15 cellular contexts compared by ENCODE assay signal in genomic region chr17:17888821-17889220, GRCh38. TPM values are rescaled to one million over a fixed set of nuclear protein-coding genes. Genes with fewer than 3 reads are reported as not detected.
DNase-seq lines count a peak whose midpoint lies in the region; ATAC-seq, FAIRE-seq and TF ChIP-seq lines count a peak whose summit lies in the region.
"Had no signal": no experiment of that assay in that cellular context is flagged by ENCODE, and none has a peak within 500 bp of the region (broad histone marks: within the 10 kb centered on the region; RNA-seq: fewer than 3 reads in every experiment).

No MANE protein-coding gene starts in this region.

- H3K4me3 Mint-ChIP-seq in glutamatergic neuron (ENCODE audit: unreplicated experiment) = no peak overlapping the region
- H3K4me3 Mint-ChIP-seq in activated naive CD8-positive, alpha-beta T cell treated with anti-CD3 and anti-CD28 coated beads, Interleukin-2, amount 50 U/mL, for 24 hours = no peak overlapping the region
- H3K4me3 Mint-ChIP-seq: natural killer cell had no signal

- ATAC-seq in HG03025 (IDR thresholded peaks at IDR 0.05; ENCODE audit: low FRiP score, unreplicated experiment) = no peak
- no peak for ATAC-seq in activated naive CD8-positive, alpha-beta T cell treated with anti-CD3 and anti-CD28 coated beads, Interleukin-2, amount 50 U/mL, for 24 hours
- ATAC-seq: natural killer cell, right lobe of liver had no signal

- H3K36me3 Mint-ChIP-seq in glutamatergic neuron (ENCODE audit: unreplicated experiment) = peaks cover 5% of the 10 kb centered on the region
- peaks cover 2% of the 10 kb centered on the region for H3K36me3 Mint-ChIP-seq in activated naive CD8-positive, alpha-beta T cell treated with anti-CD3 and anti-CD28 coated beads, Interleukin-2, amount 50 U/mL, for 24 hours (ENCODE audit: low read depth)
- H3K36me3 Mint-ChIP-seq: natural killer cell had no signal

- H3K9me3 Mint-ChIP-seq in glutamatergic neuron (ENCODE audit: unreplicated experiment) = peaks cover 14% of the 10 kb centered on the region
- no peaks in the 10 kb centered on the region for H3K9me3 Mint-ChIP-seq in activated naive CD8-positive, alpha-beta T cell treated with anti-CD3 and anti-CD28 coated beads, Interleukin-2, amount 50 U/mL, for 24 hours
- H3K9me3 Mint-ChIP-seq: natural killer cell had no signal

- FAIRE-seq in GM12892 (lab: Jason Lieb, UNC) = no peak

- TF ChIP-seq CTCF in GM12872 (IDR thresholded peaks at IDR 0.05; ENCODE audit: insufficient read depth, low read depth, low read length) = peak; percentile 50; the same call in 2 of the 3 replicates
- peak; percentile 23 for TF ChIP-seq CTCF in glutamatergic neuron (IDR thresholded peaks at IDR 0.05; ENCODE audit: partially characterized antibody, unreplicated experiment)

- peaks cover 50% of the 10 kb centered on the region for H3K4me1 Mint-ChIP-seq in glutamatergic neuron (ENCODE audit: low read depth, unreplicated experiment)
- H3K4me1 Mint-ChIP-seq in activated naive CD8-positive, alpha-beta T cell treated with anti-CD3 and anti-CD28 coated beads, Interleukin-2, amount 50 U/mL, for 24 hours = peaks cover 8% of the 10 kb centered on the region

- H3K27ac Mint-ChIP-seq in glutamatergic neuron (ENCODE audit: unreplicated experiment) = peak overlapping the region; percentile 33
- H3K27ac Mint-ChIP-seq in activated naive CD8-positive, alpha-beta T cell treated with anti-CD3 and anti-CD28 coated beads, Interleukin-2, amount 50 U/mL, for 24 hours = no peak overlapping the region

- peak; percentile 39 for DNase-seq in 8988T
- peak; percentile 35 for DNase-seq in SK-N-DZ (ENCODE audit: low spot score)
- DNase-seq in glutamatergic neuron = no peak
- no peak for DNase-seq in GM12892 (ENCODE audit: insufficient read length)
- no peak for DNase-seq in activated T-cell treated with anti-CD3 and anti-CD28 coated beads, Interleukin-2, amount 50 U/mL, for 1 hour
- no peak for DNase-seq in activated naive CD8-positive, alpha-beta T cell treated with anti-CD3 and anti-CD28 coated beads, Interleukin-2, amount 50 U/mL, for 24 hours
- DNase-seq: Calu3; KBM-7; natural killer cell; NCI-H1417 treated with DMSO at 0.1 percent for 48 hours; NCI-H446 treated with DMSO at 0.1 percent for 48 hours; right lobe of liver; stimulated activated CD4-positive, alpha-beta T cell treated with anti-CD3 and anti-CD28 coated beads, Interleukin-4, amount 100 ng/mL, for 1 hour had no signal

- TF ChIP-seq POLR2A in GM12892 (IDR thresholded peaks at IDR 0.05; ENCODE audit: low read depth, low read length) = no peak

- H3K27me3 Mint-ChIP-seq in glutamatergic neuron (ENCODE audit: unreplicated experiment) = peaks cover 13% of the 10 kb centered on the region
- H3K27me3 Mint-ChIP-seq in activated naive CD8-positive, alpha-beta T cell treated with anti-CD3 and anti-CD28 coated beads, Interleukin-2, amount 50 U/mL, for 24 hours = no peaks in the 10 kb centered on the region

RNA-seq across cellular contexts. Expression of gene SREBF1, which starts 52.0 kb away (rescaled TPM):
- polyA plus RNA-seq in SK-N-DZ (2014; cell fraction: cytosol; rRNA removed) = 57.6 and 67.5 TPM in 2 replicates
- polyA plus RNA-seq in SK-N-DZ (2014; cell fraction: nucleus; rRNA removed) = 182 and 191 TPM in 2 replicates
- 365 TPM for total RNA-seq in glutamatergic neuron (ENCODE audit: unreplicated experiment)
- polyA plus RNA-seq in GM12892 (2012; ENCODE audit: missing spikeins) = 14.3 TPM

Comparison
In these comparisons a context has a peak if more than half of its experiments do, and no peak if none do; other contexts are left out.
1. DNase-seq: peak in 8988T (single experiment) and SK-N-DZ (single experiment); none in glutamatergic neuron (single experiment), GM12892 (single experiment), activated T-cell treated with anti-CD3 and anti-CD28 coated beads, Interleukin-2, amount 50 U/mL, for 1 hour (single experiment) and activated naive CD8-positive, alpha-beta T cell treated with anti-CD3 and anti-CD28 coated beads, Interleukin-2, amount 50 U/mL, for 24 hours (single experiment).